Comparison of ENCODE assay signal across 14 cellular contexts in the genomic region with DNA sequence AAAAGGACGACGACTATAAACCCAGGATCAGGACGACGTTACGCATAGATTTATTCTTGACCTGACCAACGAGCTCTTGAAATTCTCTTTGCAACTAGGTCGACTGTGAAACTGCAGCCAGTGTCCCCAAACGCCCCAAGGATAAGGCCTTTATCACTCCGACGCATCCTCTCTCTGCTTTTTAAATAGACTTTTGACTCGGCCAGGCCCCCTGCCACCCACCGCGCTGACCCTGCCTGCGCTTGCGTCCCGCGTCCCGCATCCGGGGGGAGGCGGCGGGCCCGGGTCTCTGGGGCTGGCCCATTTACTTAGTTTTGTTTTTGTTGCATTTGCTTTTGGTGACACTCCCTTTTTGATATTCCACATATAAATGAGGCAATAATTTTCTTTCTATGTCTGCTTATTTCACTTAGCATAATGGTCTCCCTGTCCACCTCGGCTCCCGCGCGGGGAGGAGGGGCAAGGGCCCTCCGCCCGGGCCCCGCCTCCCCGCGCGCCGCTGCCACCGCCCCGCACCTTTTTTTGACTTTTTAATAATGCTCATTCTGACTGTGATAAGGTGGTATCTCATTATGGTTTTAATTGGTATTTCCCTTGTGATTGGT. TPM values are rescaled to one million over a fixed set of nuclear protein-coding genes. Genes with fewer than 3 reads are reported as not detected.
A peak's percentile ranks its signal among the peaks of the same experiment; 100 is the strongest.
DNase-seq lines count a peak whose midpoint lies in the region; ATAC-seq and TF ChIP-seq lines count a peak whose summit lies in the region.
"Had no signal": no experiment of that assay in that cellular context is flagged by ENCODE, and none has a peak within 500 bp of the region (broad histone marks: within the 10 kb centered on the region; RNA-seq: fewer than 3 reads in every experiment).

No MANE protein-coding gene starts in this region.

- peaks cover 17 to 52% (median 30%) of the 10 kb centered on the region in 3 donors for H3K27me3 Mint-ChIP-seq in CD14-positive monocyte (ENCODE audit: low read depth in 3 of 3)
- peaks cover 7% of the 10 kb centered on the region for H3K27me3 Mint-ChIP-seq in T-helper 2 cell treated with Interferon-gamma antibody and Interleukin-4, amounts not matched to agents 5 μg/mL and 100 μg/mL, for 36 hours (ENCODE audit: low read depth)
- H3K27me3 Mint-ChIP-seq: brain had no signal

- DNase-seq in CD14-positive monocyte (ENCODE audit: low spot score), result no peak
- no peak for DNase-seq in T-helper 2 cell treated with Interferon-gamma antibody and Interleukin-4, amounts not matched to agents 5 μg/mL and 100 μg/mL, for 36 hours (ENCODE audit: low spot score)
- DNase-seq in epithelial cell of proximal tubule (ENCODE audit: low read depth), result no peak
- DNase-seq in ovary, result no peak
- no peak for DNase-seq in NCI-H1436 treated with DMSO at 0.1 percent for 48 hours (lab: John Stamatoyannopoulos, UW)
- no peak for DNase-seq in stimulated activated naive CD4-positive, alpha-beta T cell treated with Interleukin-2 at 50 U/mL for 16 hours (lab: John Stamatoyannopoulos, UW)
- DNase-seq: foreskin fibroblast, left cardiac atrium, NCI-H1417, NCI-H69 had no signal

- no peaks in the 10 kb centered on the region for H3K27me3 ChIP-seq in ovary
- H3K27me3 ChIP-seq: SJSA1 had no signal

- H3K9me3 ChIP-seq in ovary, result no peaks in the 10 kb centered on the region

- H3K9me3 Mint-ChIP-seq in CD14-positive monocyte, result peaks cover 35 to 66% (median 54%) of the 10 kb centered on the region in 7 donors
- peaks cover 29% of the 10 kb centered on the region for H3K9me3 Mint-ChIP-seq in T-helper 2 cell treated with Interferon-gamma antibody and Interleukin-4, amounts not matched to agents 5 μg/mL and 100 μg/mL, for 36 hours

- intact Hi-C loops in CD14-positive monocyte (cut with micrococcal nuclease), result loop anchor here in 1 of 2 donors (10.0 kb wide), 1 partner anchor 214 kb away; a partner anchor contains a TSS
- intact Hi-C loops in ovary (cut with DNase I), result no loop called here

- no peaks in the 10 kb centered on the region for H3K4me1 ChIP-seq in ovary (ENCODE audit: insufficient read depth)
- H3K4me1 ChIP-seq: SJSA1 had no signal

- 56 to 65% (median 64%) methylated on average over 35 of the region's 35 CpGs for WGBS in ovary, 3 donors

- no peak overlapping the region for H3K27ac ChIP-seq in ovary
- H3K27ac ChIP-seq: SJSA1 had no signal

- no peak for TF ChIP-seq CTCF in CD14-positive monocyte (IDR thresholded peaks at IDR 0.05)
- TF ChIP-seq CTCF in epithelial cell of proximal tubule (conservative IDR thresholded peaks at IDR 0.05; ENCODE audit: low read depth, low read length), result no peak
- no peak for TF ChIP-seq CTCF in ovary (IDR thresholded peaks at IDR 0.05)

- H3K36me3 ChIP-seq in ovary, result no peaks in the 10 kb centered on the region

- H3K36me3 Mint-ChIP-seq in CD14-positive monocyte, result peaks cover 43 to 68% of the 10 kb centered on the region in 2 donors
- H3K36me3 Mint-ChIP-seq in T-helper 2 cell treated with Interferon-gamma antibody and Interleukin-4, amounts not matched to agents 5 μg/mL and 100 μg/mL, for 36 hours (ENCODE audit: low read depth), result peaks cover 68% of the 10 kb centered on the region

- H3K27ac Mint-ChIP-seq in CD14-positive monocyte, result peak overlapping the region in 2 of 7 donors; percentile 26 to 57
- H3K27ac Mint-ChIP-seq in T-helper 2 cell treated with Interferon-gamma antibody and Interleukin-4, amounts not matched to agents 5 μg/mL and 100 μg/mL, for 36 hours, result no peak overlapping the region
- H3K27ac Mint-ChIP-seq: brain had no signal

- peak overlapping the region; percentile 75 to 95 for H3K4me3 Mint-ChIP-seq in CD14-positive monocyte
- peak overlapping the region; percentile 68 for H3K4me3 Mint-ChIP-seq in T-helper 2 cell treated with Interferon-gamma antibody and Interleukin-4, amounts not matched to agents 5 μg/mL and 100 μg/mL, for 36 hours
- H3K4me3 Mint-ChIP-seq: brain had no signal

- peak overlapping the region; percentile 45 for H3K4me3 ChIP-seq in epithelial cell of proximal tubule (ENCODE audit: low read depth, low read length)
- H3K4me3 ChIP-seq in ovary, result peak overlapping the region; percentile 18
- H3K4me3 ChIP-seq: SJSA1 had no signal

- no peak for TF ChIP-seq EP300 in ovary (IDR thresholded peaks at IDR 0.05)

- peaks cover 38% of the 10 kb centered on the region for H3K4me1 Mint-ChIP-seq in CD14-positive monocyte
- H3K4me1 Mint-ChIP-seq in T-helper 2 cell treated with Interferon-gamma antibody and Interleukin-4, amounts not matched to agents 5 μg/mL and 100 μg/mL, for 36 hours (ENCODE audit: low read depth), result peaks cover 24% of the 10 kb centered on the region
- H3K4me1 Mint-ChIP-seq: brain had no signal

- TF ChIP-seq POLR2A in ovary (IDR thresholded peaks at IDR 0.05), result no peak

- no peak for ATAC-seq in HG03442 (IDR thresholded peaks at IDR 0.05; ENCODE audit: unreplicated experiment)
- ATAC-seq in HG02610 (IDR thresholded peaks at IDR 0.05; ENCODE audit: unreplicated experiment), result no peak

RNA-seq across cellular contexts. Expression of a gene that starts 17.5 kb away (rescaled TPM):
- polyA plus RNA-seq in CD14-positive monocyte (10 to 100 TPM; 29.9 to 38.8 TPM), ovary (10 to 100 TPM; 11.4 to 24.4 TPM)
- total RNA-seq in epithelial cell of proximal tubule (22.3 and 35.4 TPM in 2 replicates), ovary (10 to 100 TPM; 23.7 to 36.6 (median 27.3) TPM)
